Comparison of ENCODE assay signal across 1 cellular context in genomic region chr21:41884501-41885030, GRCh38.
TF ChIP-seq lines count a peak whose summit lies in the region.

No MANE protein-coding gene starts in this region.

TF ChIP-seq in HepG2, 621 proteins besides CTCF, POLR2A, EP300 and RAD21:
- TF ChIP-seq GRHL1 (CRISPR knock-in tag; conservative IDR thresholded peaks at IDR 0.05) (no peak), ZNF773 (CRISPR knock-in tag; IDR thresholded peaks at IDR 0.05; ENCODE audit: borderline replicate concordance) (no peak), PHF20 (CRISPR knock-in tag; IDR thresholded peaks at IDR 0.05) (no peak), HES4 (CRISPR knock-in tag; IDR thresholded peaks at IDR 0.05; ENCODE audit: borderline replicate concordance) (no peak), NFYB (CRISPR knock-in tag; IDR thresholded peaks at IDR 0.05) (no peak), MATR3 (CRISPR knock-in tag; IDR thresholded peaks at IDR 0.05) (no peak), USF2 (IDR thresholded peaks at IDR 0.05; ENCODE audit: low read depth, low read length) (no peak), USF2 (CRISPR knock-in tag; IDR thresholded peaks at IDR 0.05; ENCODE audit: borderline replicate concordance) (no peak), TCF7 (IDR thresholded peaks at IDR 0.05; ENCODE audit: low read depth) (no peak), JARID2 (CRISPR knock-in tag; IDR thresholded peaks at IDR 0.05; ENCODE audit: insufficient replicate concordance) (no peak), NR3C1 (CRISPR knock-in tag; IDR thresholded peaks at IDR 0.05) (no peak), DNMT3B (CRISPR knock-in tag; conservative IDR thresholded peaks at IDR 0.05) (no peak), NR0B2 (CRISPR knock-in tag; IDR thresholded peaks at IDR 0.05) (no peak), ZNF280D (CRISPR knock-in tag; IDR thresholded peaks at IDR 0.05) (no peak), HDAC2 (CRISPR knock-in tag; IDR thresholded peaks at IDR 0.05) (no peak), SOX5 (CRISPR knock-in tag; IDR thresholded peaks at IDR 0.05; ENCODE audit: borderline replicate concordance) (no peak), PRDM15 (CRISPR knock-in tag; IDR thresholded peaks at IDR 0.05) (no peak), ZNF205 (CRISPR knock-in tag; IDR thresholded peaks at IDR 0.05) (no peak)
